ENCODE assay signal across 7 cellular contexts in genomic region chr17:4554997-4555799, GRCh38. TPM values are rescaled to one million over a fixed set of nuclear protein-coding genes. Genes with fewer than 3 reads are reported as not detected.
DNase-seq lines count a peak whose midpoint lies in the region; ATAC-seq and TF ChIP-seq lines count a peak whose summit lies in the region.

Gene MYBBP1A, minus strand, starts transcription at chr17:4555384. Its CDS starts 60 bp downstream, at chr17:4555324.

- ATAC-seq in GM18502 (IDR thresholded peaks at IDR 0.05; ENCODE audit: poor library complexity, unreplicated experiment): peak; percentile 83
- peak; percentile 74 for ATAC-seq in HG02973 (IDR thresholded peaks at IDR 0.05; ENCODE audit: unreplicated experiment)

- peak; percentile 73 for DNase-seq in NCI-H2029 treated with DMSO at 0.1 percent for 48 hours (lab: John Stamatoyannopoulos, UW)
- peak; percentile 97 for DNase-seq in T-helper 9 cell
- peak; percentile 81 for DNase-seq in astrocyte of the cerebellum (ENCODE audit: low read depth)
- peak; percentile 99 for DNase-seq in hepatocyte (ENCODE audit: low spot score)
- peak; percentile 87 for DNase-seq in renal cortical epithelial cell (ENCODE audit: low read depth)

- H3K4me1 ChIP-seq in hepatocyte (ENCODE audit: insufficient read depth): peaks cover 14% of the 10 kb centered on the region

- peaks cover 21% of the 10 kb centered on the region for H3K79me2 ChIP-seq in hepatocyte

- H3K27ac ChIP-seq in hepatocyte: peak within 1 kb of the TSS; percentile 90

- H3K36me3 ChIP-seq in hepatocyte (replicated peaks; ENCODE audit: insufficient read depth, low read depth): no peaks in the 10 kb centered on the region

- no peaks in the 10 kb centered on the region for H4K20me1 ChIP-seq in hepatocyte (ENCODE audit: insufficient read depth, poor library complexity, severe bottlenecking)

- peak within 1 kb of the TSS; percentile 91 for H3K4me3 ChIP-seq in astrocyte of the cerebellum (ENCODE audit: low read depth, low read length)
- H3K4me3 ChIP-seq in hepatocyte: peak within 1 kb of the TSS; percentile 79

- in situ Hi-C loops in astrocyte of the cerebellum (cut with HindIII; ENCODE audit: low sequenced_read_pairs): no loop called here

- H3K9me2 ChIP-seq in hepatocyte (replicated peaks; ENCODE audit: insufficient read depth): no peaks in the 10 kb centered on the region

- H3K4me2 ChIP-seq in hepatocyte: peak within 1 kb of the TSS; percentile 90

- peak within 1 kb of the TSS; percentile 89 for H2AFZ ChIP-seq in hepatocyte

- no peaks in the 10 kb centered on the region for H3K27me3 ChIP-seq in hepatocyte

- peak; percentile 15 for TF ChIP-seq CTCF in astrocyte of the cerebellum (IDR thresholded peaks at IDR 0.05; ENCODE audit: low read depth, low read length, missing control alignments)
- TF ChIP-seq CTCF in hepatocyte (IDR thresholded peaks at IDR 0.05; ENCODE audit: poor library complexity): peak; percentile 49

- H3K9me3 ChIP-seq in hepatocyte (ENCODE audit: low read depth): no peaks in the 10 kb centered on the region

- WGBS in hepatocyte (ENCODE audit: low lambda C conversion rate, missing lambda C conversion rate): under 1% methylated on average over 67 of the region's 69 CpGs

RNA-seq across cellular contexts. Expression of gene MYBBP1A, which starts in this region (rescaled TPM):
- total RNA-seq in hepatocyte (17.9 and 23.7 TPM in 2 replicates), renal cortical epithelial cell (33.5 and 44.5 TPM in 2 replicates)
- 44.1 and 46.5 TPM in 2 replicates for polyA plus RNA-seq in hepatocyte

Comparison
In these comparisons a context has a peak if more than half of its experiments do, and no peak if none do; other contexts are left out.
1. Peak in every context shown above with its lines: DNase-seq, ATAC-seq, H3K4me3 ChIP-seq and H3K27ac ChIP-seq.